Comparison of ENCODE assay signal across 8 cellular contexts in genomic region chr14:105090493-105091334, GRCh38. TPM values are rescaled to one million over a fixed set of nuclear protein-coding genes. Genes with fewer than 3 reads are reported as not detected.
DNase-seq lines count a peak whose midpoint lies in the region; ATAC-seq, FAIRE-seq and TF ChIP-seq lines count a peak whose summit lies in the region.

No MANE protein-coding gene starts in this region.

- TF ChIP-seq CTCF in HFFc6 (IDR thresholded peaks at IDR 0.05) (peak; percentile 100), bronchial epithelial cell (IDR thresholded peaks at IDR 0.05; ENCODE audit: insufficient read depth, low read length, severe bottlenecking) (peak; percentile 96)

- no peak overlapping the region for H3K4me3 ChIP-seq in bronchial epithelial cell (ENCODE audit: low read depth, low read length)

- H3K27me3 Mint-ChIP-seq in HFFc6 (ENCODE audit: insufficient read depth) = 0 out of 2 replicates have a peak, but pooled peaks cover 2% of the 10 kb centered on the region

- peak overlapping the region; percentile 61 for H3K27ac Mint-ChIP-seq in HFFc6

- H3K4me1 Mint-ChIP-seq in HFFc6 (ENCODE audit: low read depth) = peaks cover 37% of the 10 kb centered on the region

- no peak for ATAC-seq in HG03045 (IDR thresholded peaks at IDR 0.05; ENCODE audit: unreplicated experiment)

- H3K36me3 ChIP-seq in bronchial epithelial cell (ENCODE audit: control insufficient read depth, insufficient read depth, low read length) = no peaks in the 10 kb centered on the region

- H3K9me3 Mint-ChIP-seq in HFFc6 = no peaks in the 10 kb centered on the region

- no peaks in the 10 kb centered on the region for H3K27me3 ChIP-seq in bronchial epithelial cell (ENCODE audit: control insufficient read depth, insufficient read depth, low read length)

- peak; percentile 28 for FAIRE-seq in bronchial epithelial cell (lab: Jason Lieb, UNC)

- no peaks in the 10 kb centered on the region for H3K36me3 Mint-ChIP-seq in HFFc6 (ENCODE audit: low read depth)

- H3K4me3 Mint-ChIP-seq in HFFc6 = no peak overlapping the region

- DNase-seq in COLO829 (ENCODE audit: low spot score) = peak; percentile 73
- peak; percentile 67 for DNase-seq in HFFc6
- peak; percentile 80 for DNase-seq in NCI-H2227 (lab: John Stamatoyannopoulos, UW; ENCODE audit: unreplicated experiment)
- DNase-seq in activated CD4-positive, CD25-positive, alpha-beta regulatory T cell treated with anti-CD3 and anti-CD28 coated beads, Interleukin-2, amount 50 U/mL, for 16 hours (ENCODE audit: low read depth, low spot score) = peak; percentile 83
- DNase-seq in bronchial epithelial cell (ENCODE audit: low read depth) = peak; percentile 68
- peak; percentile 70 for DNase-seq in iris pigment epithelial cell (ENCODE audit: low read depth)
- DNase-seq in stimulated activated CD4-positive, alpha-beta T cell treated with anti-CD3 and anti-CD28 coated beads, Interleukin-12 subunit alpha, Interleukin-12 subunit beta, amount 100 ng/mL, for 48 hours (ENCODE audit: low read depth in 2 of 3, low spot score in 1 of 3) = peak; percentile 80 to 87 (median 85)

RNA-seq across cellular contexts. Expression of gene GPR132, which starts 25.5 kb away (rescaled TPM):
- total RNA-seq in HFFc6 (2021; fragmentation: NEBNext Ultra II Directional; extraction: Animal tissue kit (Norgen Biotek cat#: 25700)) = under 1 TPM in 2 of 6 experiments, not detected in 4; 0.05 to 0.14 TPM
- total RNA-seq in bronchial epithelial cell = 0.13 TPM in 1 of 2 replicates, not detected in the other
